ENCODE assay signal across 10 cellular contexts in genomic region chr4:183906486-183906735, GRCh38. TPM values are rescaled to one million over a fixed set of nuclear protein-coding genes. Genes with fewer than 3 reads are reported as not detected.
A peak's percentile ranks its signal among the peaks of the same experiment; 100 is the strongest.
DNase-seq lines count a peak whose midpoint lies in the region; ATAC-seq and TF ChIP-seq lines count a peak whose summit lies in the region.
"Had no signal": no experiment of that assay in that cellular context is flagged by ENCODE, and none has a peak within 500 bp of the region (broad histone marks: within the 10 kb centered on the region; RNA-seq: fewer than 3 reads in every experiment).

No MANE protein-coding gene starts in this region.

- peak overlapping the region; percentile 98 for H3K4me2 ChIP-seq in smooth muscle cell

- WGBS in smooth muscle cell (ENCODE audit: low lambda C conversion rate) = 2% methylated on average over 10 of the region's 26 CpGs

- H3K27me3 ChIP-seq in layer of hippocampus (ENCODE audit: control insufficient read depth, insufficient read depth, low read length) (peaks cover 2% of the 10 kb centered on the region), smooth muscle cell (ENCODE audit: low read depth) (no peaks in the 10 kb centered on the region)

- H3K4me3 ChIP-seq in HEK293 (ENCODE audit: low read depth, low read length) (peak overlapping the region; percentile 63), smooth muscle cell (peak overlapping the region; percentile 79)

- H3K79me2 ChIP-seq in smooth muscle cell (ENCODE audit: low read depth) = no peaks in the 10 kb centered on the region

- no peak for ATAC-seq in HG03565 (IDR thresholded peaks at IDR 0.05; ENCODE audit: unreplicated experiment)

- TF ChIP-seq CTCF in HEK293 (tag by site-specific recombination; IDR thresholded peaks at IDR 0.05) (no peak), smooth muscle cell (IDR thresholded peaks at IDR 0.05; ENCODE audit: borderline replicate concordance, insufficient read depth, poor library complexity, severe bottlenecking) (no peak)

- DNase-seq in caudate nucleus (lab: John Stamatoyannopoulos, UW) (peak in 11 of 61 donors; percentile 32 to 73 (median 54)), smooth muscle cell (lab: John Stamatoyannopoulos, UW; ENCODE audit: unreplicated experiment) (no peak), amniotic stem cell (lab: John Stamatoyannopoulos, UW) (no peak), NCI-H345 treated with DMSO at 0.1 percent for 48 hours (lab: John Stamatoyannopoulos, UW; ENCODE audit: unreplicated experiment) (no peak), retina (no peak)
- DNase-seq: activated CD4-positive, alpha-beta T cell treated with anti-CD3 and anti-CD28 coated beads, Interleukin-2, amount 10 ng/mL, durations not matched to agents 7 days and 5 days; stimulated activated naive CD4-positive, alpha-beta T cell treated with Interleukin-2 at 50 U/mL for 16 hours had no signal

- peak overlapping the region; percentile 51; the same call in 1 of the 2 replicates for H3K27ac ChIP-seq in HEK293 (ENCODE audit: extremely low read depth, low read depth, low read length)
- peak overlapping the region; percentile 22 for H3K27ac ChIP-seq in caudate nucleus (ENCODE audit: low read depth, low read length)
- peak overlapping the region; percentile 62 for H3K27ac ChIP-seq in layer of hippocampus (ENCODE audit: low read depth, low read length)
- no peak overlapping the region for H3K27ac ChIP-seq in smooth muscle cell (ENCODE audit: low read depth)

- H3K9me3 ChIP-seq in HEK293 (ENCODE audit: control insufficient read depth, insufficient read depth, low read depth, low read length) = no peaks in the 10 kb centered on the region
- H3K9me3 ChIP-seq in smooth muscle cell (replicated peaks; ENCODE audit: low read depth) = no peaks in the 10 kb centered on the region

- peaks cover 6% of the 10 kb centered on the region for H3F3A ChIP-seq in smooth muscle cell (ENCODE audit: low read depth)

- no peaks in the 10 kb centered on the region for H3K36me3 ChIP-seq in HEK293 (ENCODE audit: control insufficient read depth in 2 of 2, insufficient read depth in 1 of 2, low read length in 2 of 2)
- no peaks in the 10 kb centered on the region for H3K36me3 ChIP-seq in smooth muscle cell (ENCODE audit: low read depth)

- peak overlapping the region; percentile 92 for H2AFZ ChIP-seq in smooth muscle cell (ENCODE audit: low read depth)

- peaks cover 7% of the 10 kb centered on the region for H4K20me1 ChIP-seq in smooth muscle cell (ENCODE audit: low read depth)

- H3K4me1 ChIP-seq in HEK293 (ENCODE audit: control insufficient read depth, insufficient read depth, low read length) (no peaks in the 10 kb centered on the region; the same call in none of the 2 replicates), smooth muscle cell (ENCODE audit: low read depth) (peaks cover 7% of the 10 kb centered on the region)

- no peak overlapping the region for H3K9ac ChIP-seq in smooth muscle cell (ENCODE audit: low read depth)

- CTCF ChIA-PET in HEK293 (lab: Yijun Ruan, JAX) = no interaction called here

- POLR2A ChIA-PET in HEK293 (lab: Yijun Ruan, JAX) = interaction anchor here (0.6 to 1.5 kb wide), 2 partner anchors 30 to 316 kb away, joined by 3 to 5 read pairs; no protein-coding TSS in a partner anchor

TF ChIP-seq in HEK293, 187 proteins besides CTCF, POLR2A, EP300 and RAD21:
- TF ChIP-seq ZNF571 (tag by site-specific recombination; IDR thresholded peaks at IDR 0.05) (no peak), PATZ1 (tag by site-specific recombination; IDR thresholded peaks at IDR 0.05) (0 out of 2 replicates have a peak, but pooled peaks have one; percentile 20)

RNA-seq across cellular contexts. Expression of gene STOX2, which starts 1.3 kb away (rescaled TPM):
- total RNA-seq in smooth muscle cell = 4.2 and 4.6 TPM in 2 replicates
- polyA plus RNA-seq in smooth muscle cell = 1.3 and 5.6 TPM in 2 replicates
- total RNA-seq: activated CD4-positive, alpha-beta T cell treated with anti-CD3 and anti-CD28 coated beads, Interleukin-2, amount 10 ng/mL, durations not matched to agents 7 days and 5 days had no signal
